ENCODE assay signal across 8 cellular contexts in the genomic region with DNA sequence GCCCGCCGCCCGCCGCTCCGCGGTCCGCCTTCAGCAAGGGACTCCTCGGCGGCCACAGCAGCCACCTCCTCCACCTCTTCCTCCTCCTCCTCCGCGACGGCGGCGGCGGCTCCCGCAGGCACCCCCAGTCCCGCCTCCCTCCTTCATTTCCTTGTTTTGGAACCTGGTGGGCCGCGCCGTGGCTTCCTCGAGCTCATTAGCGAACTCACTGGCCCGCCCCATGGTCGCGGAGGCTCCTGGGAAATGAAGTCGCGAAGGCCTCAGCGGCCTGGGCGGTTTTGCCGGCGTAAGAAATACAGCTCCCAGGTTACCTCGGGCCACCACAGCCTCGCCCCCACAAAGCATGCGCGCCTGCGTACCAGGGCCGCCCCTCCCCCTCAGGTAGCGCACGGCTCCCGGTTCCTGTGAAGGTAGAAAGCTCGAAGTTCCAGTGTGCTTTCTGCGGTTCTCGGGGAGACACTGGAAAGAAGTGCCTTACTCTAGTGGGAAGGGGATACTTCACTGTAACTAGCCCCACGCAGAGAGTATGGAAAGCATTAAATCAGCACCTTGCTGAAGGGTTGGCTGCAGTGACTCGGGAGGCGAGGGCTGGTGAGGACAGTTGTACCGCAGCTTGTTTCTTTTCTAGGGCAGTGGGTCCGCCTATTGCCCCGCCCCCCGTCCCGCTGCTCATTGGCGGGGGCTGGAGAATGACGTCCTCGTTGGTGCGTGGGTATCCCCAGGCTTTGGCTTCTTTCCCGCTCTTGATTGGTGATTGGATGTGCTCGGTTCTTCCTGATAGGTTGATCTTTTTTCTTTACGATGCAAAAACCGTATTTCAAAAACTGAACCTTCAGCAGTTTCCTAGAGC. TPM values are rescaled to one million over a fixed set of nuclear protein-coding genes. Genes with fewer than 3 reads are reported as not detected.
A peak's percentile ranks its signal among the peaks of the same experiment; 100 is the strongest.
DNase-seq lines count a peak whose midpoint lies in the region; ATAC-seq, FAIRE-seq and TF ChIP-seq lines count a peak whose summit lies in the region.

Gene CDK19 (minus strand): TSS at position 210 of the 850 bp plus-strand sequence. CDS start 333 bp downstream, outside the sequence.

- H3K27me3 Mint-ChIP-seq in activated CD8-positive, alpha-beta memory T cell treated with anti-CD3 and anti-CD28 coated beads, Interleukin-2, amount 10 ng/mL, durations not matched to agents 7 days and 5 days = no peaks in the 10 kb centered on the region

- POLR2A ChIA-PET in H1 (lab: Charles Lee; ENCODE audit: partially characterized antibody) = interaction anchor here (0.6 to 13.9 kb wide), 35 partner anchors 9 to 669 kb away, joined by 3 to 344 read pairs (median 4); partner anchors contain the start of genes AMD1 and GTF3C6

- H3K56ac ChIP-seq in H1 (replicated peaks; ENCODE audit: insufficient read length, low read depth, low read length) = peak within 1 kb of the TSS; percentile 97

- no peaks in the 10 kb centered on the region for H3K36me3 ChIP-seq in H1 (ENCODE audit: control insufficient read depth in 2 of 4, insufficient read depth in 4 of 4, low read length in 3 of 4)
- H3K36me3 ChIP-seq in mesenchymal stem cell (ENCODE audit: control insufficient read depth in 1 of 2, insufficient read depth in 2 of 2, low read depth in 1 of 2, low read length in 2 of 2) = no peaks in the 10 kb centered on the region

- FAIRE-seq in HTR-8/SVneo (lab: Jason Lieb, UNC) = peak; percentile 72
- peak; percentile 97 for FAIRE-seq in H1 (lab: Jason Lieb, UNC)

- ATAC-seq in GM21367 (IDR thresholded peaks at IDR 0.05; ENCODE audit: unreplicated experiment) = peak; percentile 58
- peak; percentile 83 for ATAC-seq in activated CD8-positive, alpha-beta memory T cell treated with anti-CD3 and anti-CD28 coated beads, Interleukin-2, amount 10 ng/mL, durations not matched to agents 7 days and 5 days

- H4K91ac ChIP-seq in H1 (replicated peaks; ENCODE audit: insufficient read length, low read length) = peak within 1 kb of the TSS; percentile 95
- H4K91ac ChIP-seq in mesenchymal stem cell (ENCODE audit: low read length) = peak within 1 kb of the TSS; percentile 85

- TF ChIP-seq CTCF in H1 (IDR thresholded peaks at IDR 0.05; ENCODE audit: control extremely low read depth in 1 of 3, insufficient read depth in 1 of 3, low read depth in 1 of 3, low read length in 3 of 3) = no peak

- H3K4me2 ChIP-seq in H1 (ENCODE audit: insufficient read depth in 1 of 2, low read depth in 2 of 2, low read length in 2 of 2) (peak within 1 kb of the TSS; percentile 86 to 92), mesenchymal stem cell (ENCODE audit: low read length, poor library complexity, severe bottlenecking) (peak within 1 kb of the TSS; percentile 98)

- H3K23ac ChIP-seq in H1 (ENCODE audit: insufficient read length) (no peak within 1 kb of the TSS), mesenchymal stem cell (ENCODE audit: low read length in 2 of 2) (peak within 1 kb of the TSS in 1 of 2 experiments; percentile 90)

- no peak for TF ChIP-seq RAD21 in H1 (IDR thresholded peaks at IDR 0.05 in 1 of 2, conservative IDR thresholded peaks at IDR 0.05 in 1 of 2; ENCODE audit: low read depth in 2 of 2, low read length in 2 of 2)

- no peaks in the 10 kb centered on the region for H3K27me3 ChIP-seq in H1 (replicated peaks in 1 of 4; ENCODE audit: control insufficient read depth in 3 of 4, extremely low read depth in 1 of 4, insufficient read depth in 3 of 4, low read length in 3 of 4)
- no peaks in the 10 kb centered on the region for H3K27me3 ChIP-seq in mesenchymal stem cell (ENCODE audit: control insufficient read depth in 1 of 2, insufficient read depth in 1 of 2, low read length in 2 of 2)

- H4K8ac ChIP-seq in H1 (ENCODE audit: extremely low read depth, insufficient read depth, low read length) (peak within 1 kb of the TSS; percentile 98), mesenchymal stem cell (ENCODE audit: low read length) (peak within 1 kb of the TSS; percentile 98)

- peaks cover 7 to 8% of the 10 kb centered on the region in 2 experiments for H4K20me1 ChIP-seq in H1 (replicated peaks in 1 of 2; ENCODE audit: control insufficient read depth in 1 of 2, insufficient read depth in 2 of 2, low read length in 2 of 2)

- H3K4me1 Mint-ChIP-seq in activated CD8-positive, alpha-beta memory T cell treated with anti-CD3 and anti-CD28 coated beads, Interleukin-2, amount 10 ng/mL, durations not matched to agents 7 days and 5 days = peaks cover 48% of the 10 kb centered on the region

- H3K79me1 ChIP-seq in H1 (ENCODE audit: low read depth, low read length) (peaks cover 5% of the 10 kb centered on the region; the same call in 1 of the 2 replicates), mesenchymal stem cell (replicated peaks; ENCODE audit: low read length, poor library complexity, severe bottlenecking) (peaks cover 5% of the 10 kb centered on the region)

- H2BK5ac ChIP-seq in H1 (ENCODE audit: low read depth, low read length) (peak within 1 kb of the TSS; percentile 98), mesenchymal stem cell (ENCODE audit: low read depth, low read length, poor library complexity, severe bottlenecking) (peak within 1 kb of the TSS; percentile 47)

- H3K27ac Mint-ChIP-seq in activated CD8-positive, alpha-beta memory T cell treated with anti-CD3 and anti-CD28 coated beads, Interleukin-2, amount 10 ng/mL, durations not matched to agents 7 days and 5 days = peak within 1 kb of the TSS; percentile 100

- TF ChIP-seq EP300 in H1 (IDR thresholded peaks at IDR 0.05; ENCODE audit: borderline replicate concordance in 1 of 2, low read depth in 2 of 2, low read length in 2 of 2) = no peak; a peak in 1 of 3 replicates

- H3K4me1 ChIP-seq in H1 (replicated peaks in 1 of 4; ENCODE audit: control insufficient read depth in 3 of 4, insufficient read depth in 4 of 4, low read length in 3 of 4) (peaks cover 0 to 3% (median 1%) of the 10 kb centered on the region in 4 experiments; a peak in 4 of 7 replicates), mesenchymal stem cell (ENCODE audit: control insufficient read depth, insufficient read depth, low read depth, low read length) (peaks cover 7% of the 10 kb centered on the region)

- peak within 1 kb of the TSS; percentile 80; the same call in 1 of the 2 replicates for H2BK12ac ChIP-seq in H1 (ENCODE audit: low read depth, low read length)
- H2BK12ac ChIP-seq in mesenchymal stem cell (ENCODE audit: low read length in 2 of 2) = peak within 1 kb of the TSS in 1 of 2 experiments; percentile 93

- DNase-seq in COLO829 (ENCODE audit: low spot score) (peak; percentile 96), HTR-8/SVneo (ENCODE audit: insufficient read length, low spot score) (peak; percentile 95), NOMO-1 treated with dmso at 0.1 percent for 144 hours (lab: John Stamatoyannopoulos, UW; ENCODE audit: unreplicated experiment) (peak; percentile 98), H1 (ENCODE audit: low read depth in 1 of 2, low spot score in 2 of 2) (peak; percentile 96 to 97), mesenchymal stem cell (peak; percentile 100)
- DNase-seq in activated CD8-positive, alpha-beta memory T cell treated with anti-CD3 and anti-CD28 coated beads, Interleukin-2, amount 10 ng/mL, durations not matched to agents 7 days and 5 days = peak; percentile 99
- peak; percentile 97 for DNase-seq in stimulated activated CD8-positive, alpha-beta memory T cell treated with anti-CD3 and anti-CD28 coated beads, Interleukin-12 subunit alpha, Interleukin-12 subunit beta, amount 100 ng/mL, for 4 hours (ENCODE audit: low read depth)

- peak within 1 kb of the TSS; percentile 92 for H2BK120ac ChIP-seq in H1 (replicated peaks; ENCODE audit: low read depth, low read length)
- H2BK120ac ChIP-seq in mesenchymal stem cell (ENCODE audit: low read depth, low read length) = peak within 1 kb of the TSS; percentile 58

- H3K27ac ChIP-seq in H1 (ENCODE audit: low read depth, low read length) (peak within 1 kb of the TSS; percentile 99), mesenchymal stem cell (ENCODE audit: low read length, poor library complexity, severe bottlenecking) (peak within 1 kb of the TSS; percentile 94)

- H2BK15ac ChIP-seq in H1 (ENCODE audit: low read length) (0 out of 2 replicates have a peak within 1 kb of the TSS, but pooled peaks have one; percentile 97), mesenchymal stem cell (ENCODE audit: low read depth, poor library complexity, severe bottlenecking) (peak within 1 kb of the TSS; percentile 74)

- no peak within 1 kb of the TSS for H2BK20ac ChIP-seq in H1 (ENCODE audit: low read length)

- H3K23me2 ChIP-seq in H1 (ENCODE audit: low read depth, low read length) = peaks cover 5% of the 10 kb centered on the region

- peaks cover 4 to 37% of the 10 kb centered on the region in 2 experiments for H3K79me2 ChIP-seq in H1 (ENCODE audit: control insufficient read depth in 1 of 2, insufficient read depth in 2 of 2, low read length in 2 of 2)

- H3K9me3 ChIP-seq in H1 (ENCODE audit: insufficient read depth in 2 of 2, low read depth in 1 of 2, low read length in 1 of 2) (no peaks in the 10 kb centered on the region), mesenchymal stem cell (ENCODE audit: control insufficient read depth, low read length) (no peaks in the 10 kb centered on the region)

- peak; percentile 90 to 99 for TF ChIP-seq POLR2A in H1 (IDR thresholded peaks at IDR 0.05; ENCODE audit: control extremely low read depth in 1 of 2, low read depth in 2 of 2, low read length in 2 of 2)

- H3K18ac ChIP-seq in H1 (ENCODE audit: extremely low read depth, low read length) (peak within 1 kb of the TSS; percentile 99), mesenchymal stem cell (ENCODE audit: low read depth in 1 of 2, low read length in 2 of 2) (peak within 1 kb of the TSS; percentile 93 to 96)

- H3K4me3 ChIP-seq in H1 (ENCODE audit: extremely low read depth in 1 of 4, insufficient read depth in 2 of 4, low read depth in 3 of 4, low read length in 4 of 4) = peak within 1 kb of the TSS; percentile 84 to 95 (median 92)
- peak within 1 kb of the TSS; percentile 95 to 98 for H3K4me3 ChIP-seq in mesenchymal stem cell (ENCODE audit: insufficient read depth in 1 of 2, low read depth in 1 of 2, low read length in 2 of 2)

- CTCF ChIA-PET in activated CD8-positive, alpha-beta memory T cell treated with anti-CD3 and anti-CD28 coated beads, Interleukin-2, amount 10 ng/mL, durations not matched to agents 7 days and 5 days (lab: Charles Lee) = interaction anchor here (0.8 to 4.5 kb wide), 10 partner anchors 32 to 443 kb away, joined by 3 to 47 read pairs (median 5); partner anchors contain the start of genes AMD1 and GTF3C6
- CTCF ChIA-PET in H1 (lab: Charles Lee; ENCODE audit: partially characterized antibody) = interaction anchor here (1.1 to 2.7 kb wide), 3 partner anchors 59 to 133 kb away, joined by 5 to 7 read pairs (median 6); partner anchors contain the start of gene AMD1

- no peak within 1 kb of the TSS for H3K14ac ChIP-seq in H1 (ENCODE audit: insufficient read length)
- peak within 1 kb of the TSS; percentile 25 to 96 for H3K14ac ChIP-seq in mesenchymal stem cell (ENCODE audit: low read length in 2 of 2)

- H4K5ac ChIP-seq in H1 (ENCODE audit: insufficient read length, low read depth, low read length) = peak within 1 kb of the TSS; percentile 98

- H2AFZ ChIP-seq in H1 (ENCODE audit: low read length) = peak within 1 kb of the TSS; percentile 95
- peak within 1 kb of the TSS; percentile 97 for H2AFZ ChIP-seq in mesenchymal stem cell (ENCODE audit: low read depth, low read length)

- H3K4ac ChIP-seq in H1 (replicated peaks; ENCODE audit: insufficient read length, low read depth, low read length) (peak within 1 kb of the TSS; percentile 96), mesenchymal stem cell (ENCODE audit: low read depth in 1 of 2, low read length in 2 of 2) (peak within 1 kb of the TSS; percentile 73 to 96)

- H3K9ac ChIP-seq in H1 (replicated peaks in 1 of 4; ENCODE audit: extremely low read depth in 1 of 4, low read depth in 3 of 4, low read length in 3 of 4) (peak within 1 kb of the TSS; percentile 89 to 100 (median 94)), mesenchymal stem cell (ENCODE audit: low read length) (peak within 1 kb of the TSS; percentile 97)

- peak within 1 kb of the TSS; percentile 97 for H3K4me3 Mint-ChIP-seq in activated CD8-positive, alpha-beta memory T cell treated with anti-CD3 and anti-CD28 coated beads, Interleukin-2, amount 10 ng/mL, durations not matched to agents 7 days and 5 days

- 0% methylated on average over 42 of the region's 59 CpGs; no CpG with 5 or more reads in 1 of the 2 experiments for WGBS in H1 (ENCODE audit: extremely low coverage in 1 of 2, insufficient coverage in 1 of 2, insufficient read length in 1 of 2, insufficient replicate concordance in 2 of 2, low coverage in 1 of 2, low lambda C conversion rate in 2 of 2, missing lambda C conversion rate in 1 of 2), 2 experiments
- WGBS in mesenchymal stem cell = under 1% methylated on average over 56 of the region's 59 CpGs

- H3K9me3 Mint-ChIP-seq in activated CD8-positive, alpha-beta memory T cell treated with anti-CD3 and anti-CD28 coated beads, Interleukin-2, amount 10 ng/mL, durations not matched to agents 7 days and 5 days (ENCODE audit: low read depth) = no peaks in the 10 kb centered on the region

- peaks cover 5% of the 10 kb centered on the region for H3K36me3 Mint-ChIP-seq in activated CD8-positive, alpha-beta memory T cell treated with anti-CD3 and anti-CD28 coated beads, Interleukin-2, amount 10 ng/mL, durations not matched to agents 7 days and 5 days

- H2AK5ac ChIP-seq in H1 (ENCODE audit: low read depth, low read length) (no peak within 1 kb of the TSS), mesenchymal stem cell (ENCODE audit: low read length, severe bottlenecking) (no peak within 1 kb of the TSS)

RNA-seq across cellular contexts. Expression of gene CDK19, which starts in this region (rescaled TPM):
- 10 to 100 TPM; 27.8 to 29.4 TPM for total RNA-seq in activated CD8-positive, alpha-beta memory T cell treated with anti-CD3 and anti-CD28 coated beads, Interleukin-2, amount 10 ng/mL, durations not matched to agents 7 days and 5 days
- total RNA-seq in H1 (2021; fragmentation: NEBNext Ultra II Directional; extraction: Animal tissue kit (Norgen Biotek cat#: 25700)) = 9.7 and 12.6 TPM in 2 replicates
- 3.4 and 4.9 TPM in 2 replicates for polyA plus RNA-seq in H1 (2011; rRNA removed)
- polyA plus RNA-seq in H1 (2011; cell fraction: cytosol; rRNA removed) = 5.7 TPM
- polyA plus RNA-seq in H1 (2011; cell fraction: nucleus; rRNA removed) = 5.8 TPM
- 4.5 to 8.5 TPM (median 4.9 TPM) in 4 replicates for polyA plus RNA-seq in H1 (2012, experiment 1 of 2)
- polyA plus RNA-seq in H1 (2012, experiment 2 of 2) = 1.9 TPM
- 4.8 TPM for polyA plus RNA-seq in H1 (2013, experiment 1 of 2)
- 3.9 TPM for polyA plus RNA-seq in H1 (2013, experiment 2 of 2)
- polyA minus RNA-seq in H1 (2011; rRNA and poly(A)+ RNA removed) = 7.5 and 8.4 TPM in 2 replicates
- polyA minus RNA-seq in H1 (2011; cell fraction: cytosol; rRNA and poly(A)+ RNA removed) = 5.1 TPM
- 18.4 TPM for polyA minus RNA-seq in H1 (2011; cell fraction: nucleus; rRNA and poly(A)+ RNA removed)
- polyA plus RNA-seq in mesenchymal stem cell (2013, experiment 1 of 2) = 10.8 TPM
- 10.9 TPM for polyA plus RNA-seq in mesenchymal stem cell (2013, experiment 2 of 2)

Comparison
In these comparisons a context has a peak if more than half of its experiments do, and no peak if none do; other contexts are left out.
1. Peak in every context shown above with its lines: DNase-seq, ATAC-seq, H3K4me3 ChIP-seq and H3K27ac ChIP-seq.